12 cellular contexts compared by ENCODE assay signal in the genomic region with DNA sequence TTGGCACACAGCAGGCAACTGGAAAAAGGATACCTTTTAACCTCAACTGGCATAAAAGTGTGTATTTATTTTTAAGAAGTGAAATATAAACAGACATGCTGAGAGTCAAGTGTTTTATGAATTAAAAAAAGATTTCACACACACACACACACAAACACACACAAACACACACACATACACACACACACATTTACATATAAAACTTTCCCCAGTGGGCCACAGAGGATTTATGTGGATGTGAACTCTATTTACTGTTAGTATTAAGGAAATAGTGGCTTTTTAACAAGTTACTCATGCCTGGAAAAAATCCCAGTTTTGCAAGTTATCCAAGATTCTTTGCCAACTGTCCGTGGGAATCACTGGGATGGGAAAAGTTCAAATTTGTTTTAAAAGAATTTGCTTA.
DNase-seq lines count a peak whose midpoint lies in the region; ATAC-seq and TF ChIP-seq lines count a peak whose summit lies in the region.
"Had no signal": no experiment of that assay in that cellular context is flagged by ENCODE, and none has a peak within 500 bp of the region (broad histone marks: within the 10 kb centered on the region; RNA-seq: fewer than 3 reads in every experiment).

No MANE protein-coding gene starts in this region.

- no peaks in the 10 kb centered on the region for H3K27me3 Mint-ChIP-seq in nephron (ENCODE audit: low read depth)

- no peak for TF ChIP-seq CTCF in nephron (IDR thresholded peaks at IDR 0.05; ENCODE audit: unreplicated experiment in 3 of 3)

- peaks cover 9% of the 10 kb centered on the region for H3K36me3 Mint-ChIP-seq in nephron (ENCODE audit: low read depth)

- DNase-seq in AG20443 (ENCODE audit: low spot score) (peak; percentile 68), RPMI7951 (ENCODE audit: low read depth) (peak; percentile 62), fibroblast of peridontal ligament (ENCODE audit: extremely low read depth) (peak; percentile 97), superior temporal gyrus (ENCODE audit: extremely low spot score) (no peak), iPS-NIHi7 (ENCODE audit: extremely low spot score) (no peak)
- no peak for DNase-seq in activated CD8-positive, alpha-beta memory T cell treated with anti-CD3 and anti-CD28 coated beads for 24 hours
- DNase-seq: activated CD4-positive, alpha-beta T cell treated with anti-CD3 and anti-CD28 coated beads for 1 hour; NCI-H526; nephron progenitor cell; stimulated activated CD4-positive, alpha-beta T cell treated with anti-CD3 and anti-CD28 coated beads, Interleukin-4, amount 100 ng/mL, for 4 hours had no signal

- peaks cover 34% of the 10 kb centered on the region for H3K4me1 Mint-ChIP-seq in nephron

- no peak for ATAC-seq in GM18511 (IDR thresholded peaks at IDR 0.05; ENCODE audit: unreplicated experiment)

- peak overlapping the region; percentile 85 to 95 (median 92) for H3K27ac Mint-ChIP-seq in nephron
- H3K27ac Mint-ChIP-seq: nephron progenitor cell had no signal

- peaks cover 15% of the 10 kb centered on the region for H3K9me3 Mint-ChIP-seq in nephron

- no peak overlapping the region for H3K4me3 Mint-ChIP-seq in nephron
- H3K4me3 Mint-ChIP-seq: nephron progenitor cell had no signal

Comparison
In these comparisons a context has a peak if more than half of its experiments do, and no peak if none do; other contexts are left out.
1. DNase-seq: peak in AG20443 (single experiment), RPMI7951 (single experiment) and fibroblast of peridontal ligament (single experiment); none in superior temporal gyrus (single experiment), activated CD8-positive, alpha-beta memory T cell treated with anti-CD3 and anti-CD28 coated beads for 24 hours (single experiment) and iPS-NIHi7 (single experiment).